ENCODE assay signal across 9 cellular contexts in the genomic region with DNA sequence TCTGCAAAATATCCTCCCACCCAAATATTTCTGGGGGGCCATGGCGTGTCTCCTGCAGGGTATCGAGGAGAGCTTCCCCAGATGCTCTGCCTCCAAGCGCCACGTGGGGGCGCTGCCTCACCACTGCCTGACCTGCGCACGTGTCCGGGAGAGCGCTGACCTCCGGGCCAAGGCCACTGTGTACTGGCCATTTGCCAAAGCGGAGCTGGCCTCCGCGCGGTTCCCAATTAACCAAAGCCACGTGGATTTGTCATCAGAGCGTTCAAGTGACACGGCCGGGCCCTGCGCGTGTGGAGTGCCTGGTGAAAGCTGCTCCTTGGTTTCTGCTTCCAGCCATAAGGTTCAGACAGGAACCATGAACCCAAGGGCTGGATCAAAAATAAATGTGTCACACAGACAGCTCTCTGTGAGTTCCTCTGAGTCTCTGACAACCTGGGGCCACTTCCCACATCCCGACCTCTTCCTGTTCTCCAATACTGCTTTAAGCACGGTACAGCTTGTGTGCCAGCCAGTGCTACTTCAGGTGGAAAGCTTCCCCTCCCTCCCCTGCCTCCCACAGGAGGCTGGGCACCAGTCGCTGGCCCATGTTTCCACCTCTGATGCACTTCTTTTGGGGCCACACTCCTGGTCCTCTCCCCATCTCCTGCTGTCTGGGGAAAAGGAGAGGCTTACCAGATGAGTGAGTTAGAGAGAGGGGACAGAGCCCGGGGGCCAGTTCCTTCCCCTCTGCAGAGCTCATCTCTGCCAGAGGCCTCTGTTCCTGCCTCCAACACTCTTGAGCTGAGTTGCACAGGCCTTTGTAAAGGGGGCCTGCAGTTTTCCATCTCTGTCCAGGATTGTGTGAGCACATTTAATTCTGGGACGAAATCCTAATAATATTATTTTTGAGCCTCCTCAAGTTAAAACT. TPM values are rescaled to one million over a fixed set of nuclear protein-coding genes. Genes with fewer than 3 reads are reported as not detected.
DNase-seq lines count a peak whose midpoint lies in the region; ATAC-seq and TF ChIP-seq lines count a peak whose summit lies in the region.
"Had no signal": no experiment of that assay in that cellular context is flagged by ENCODE, and none has a peak within 500 bp of the region (broad histone marks: within the 10 kb centered on the region; RNA-seq: fewer than 3 reads in every experiment).

No MANE protein-coding gene starts in this region.

- TF ChIP-seq POLR2A in suprapubic skin (IDR thresholded peaks at IDR 0.05): no peak

- DNase-seq in ELR (ENCODE audit: low read depth) (peak; percentile 58), NOMO-1 treated with dmso at 0.1 percent for 144 hours (lab: John Stamatoyannopoulos, UW; ENCODE audit: unreplicated experiment) (peak; percentile 32), caudate nucleus (lab: John Stamatoyannopoulos, UW) (peak in 54 of 61 donors; percentile 1 to 70 (median 35)), suprapubic skin (ENCODE audit: low spot score in 2 of 2) (peak in 1 of 2 donors; percentile 68), T-helper 9 cell (no peak)

- no peaks in the 10 kb centered on the region for H3K27me3 ChIP-seq in liver (ENCODE audit: control insufficient read depth in 4 of 4, insufficient read depth in 4 of 4, low read length in 3 of 4)
- no peaks in the 10 kb centered on the region for H3K27me3 ChIP-seq in suprapubic skin

- no peak overlapping the region for H3K9ac ChIP-seq in liver (ENCODE audit: low read depth in 1 of 2, low read length in 2 of 2)

- no peak overlapping the region for H3K27ac ChIP-seq in 22Rv1
- no peak overlapping the region for H3K27ac ChIP-seq in caudate nucleus (ENCODE audit: low read depth, low read length)
- H3K27ac ChIP-seq in liver (ENCODE audit: low read depth in 1 of 2, low read length in 2 of 2): peak overlapping the region in 1 of 2 donors; percentile 46
- H3K27ac ChIP-seq in suprapubic skin: no peak overlapping the region

- H3K4me1 ChIP-seq in liver (ENCODE audit: control insufficient read depth in 4 of 4, insufficient read depth in 4 of 4, low read length in 3 of 4): peaks cover 5 to 7% (median 5%) of the 10 kb centered on the region in 4 donors
- no peaks in the 10 kb centered on the region for H3K4me1 ChIP-seq in suprapubic skin

- TF ChIP-seq EP300 in suprapubic skin (IDR thresholded peaks at IDR 0.05): no peak

- TF ChIP-seq CTCF in 22Rv1 (IDR thresholded peaks at IDR 0.05): peak; percentile 99
- peak; percentile 94 for TF ChIP-seq CTCF in liver (IDR thresholded peaks at IDR 0.05; ENCODE audit: low read depth, low read length, missing input control)
- TF ChIP-seq CTCF in suprapubic skin (IDR thresholded peaks at IDR 0.05): peak; percentile 31 to 74

- 15% methylated on average over 25 of the region's 25 CpGs for WGBS in liver
- WGBS in suprapubic skin: 23% methylated on average over 22 of the region's 25 CpGs

- H3K36me3 ChIP-seq in liver (ENCODE audit: control insufficient read depth in 4 of 4, insufficient read depth in 3 of 4, low read depth in 1 of 4, low read length in 3 of 4) (no peaks in the 10 kb centered on the region), suprapubic skin (no peaks in the 10 kb centered on the region)

- TF ChIP-seq RAD21 in liver (IDR thresholded peaks at IDR 0.05): peak; percentile 95 to 96

- H3K4me3 ChIP-seq in liver (ENCODE audit: low read depth in 1 of 3, low read length in 3 of 3) (peak overlapping the region in 2 of 3 donors; percentile 14 to 26), suprapubic skin (peak overlapping the region; percentile 12)

- H3K9me3 ChIP-seq in liver (ENCODE audit: control insufficient read depth in 4 of 4, low read length in 3 of 4) (no peaks in the 10 kb centered on the region), suprapubic skin (no peaks in the 10 kb centered on the region)

- ATAC-seq in HG02798 (IDR thresholded peaks at IDR 0.05; ENCODE audit: poor library complexity, unreplicated experiment): peak; percentile 64

TF ChIP-seq in liver, 16 proteins besides CTCF, POLR2A, EP300 and RAD21:
- TF ChIP-seq NR2F2 (IDR thresholded peaks at IDR 0.05) (peak; percentile 94), REST (IDR thresholded peaks at IDR 0.05) (peak; percentile 50), TAF1 (conservative IDR thresholded peaks at IDR 0.05) (no peak), JUND (IDR thresholded peaks at IDR 0.05) (peak in 1 of 2 donors; percentile 10), YY1 (IDR thresholded peaks at IDR 0.05) (peak; percentile 59), ATF3 (IDR thresholded peaks at IDR 0.05) (no peak), HNF4A (conservative IDR thresholded peaks at IDR 0.05) (peak; percentile 74 to 81), HNF4G (IDR thresholded peaks at IDR 0.05) (no peak), MAX (IDR thresholded peaks at IDR 0.05) (peak; percentile 100), RXRA (IDR thresholded peaks at IDR 0.05) (peak; percentile 100), EGR1 (IDR thresholded peaks at IDR 0.05; ENCODE audit: low read depth in 2 of 2) (no peak), FOXA1 (IDR thresholded peaks at IDR 0.05) (peak; percentile 56), FOXA2 (IDR thresholded peaks at IDR 0.05) (peak; percentile 66), SP1 (IDR thresholded peaks at IDR 0.05) (peak; percentile 58), GABPA (IDR thresholded peaks at IDR 0.05 in 1 of 2, conservative IDR thresholded peaks at IDR 0.05 in 1 of 2) (peak in 1 of 2 donors; percentile 34), ZBTB33 (IDR thresholded peaks at IDR 0.05) (peak; percentile 65)

RNA-seq across cellular contexts. Expression of gene ZP4, which starts 26.1 kb away (rescaled TPM):
- not detected for total RNA-seq in liver
- not detected for polyA plus RNA-seq in liver
- total RNA-seq in suprapubic skin: not detected
- total RNA-seq: lung microvascular endothelial cell had no signal
